13 cellular contexts compared by ENCODE assay signal in genomic region chr22:28898233-28898629, GRCh38.
"Had no signal": no experiment of that assay in that cellular context is flagged by ENCODE, and none has a peak within 500 bp of the region (broad histone marks: within the 10 kb centered on the region; RNA-seq: fewer than 3 reads in every experiment).

No MANE protein-coding gene starts in this region.

- DNase-seq: activated CD4-positive, alpha-beta T cell treated with anti-CD3 and anti-CD28 coated beads, Interleukin-2, amount 50 U/mL, for 4 hours; activated naive CD4-positive, alpha-beta T cell treated with anti-CD3 and anti-CD28 coated beads, Interleukin-2, amount 50 U/mL, for 16 hours; activated T-cell treated with anti-CD3 and anti-CD28 coated beads, Interleukin-2, amount 50 U/mL, for 1 hour; amniotic stem cell; brain microvascular endothelial cell; dermis blood vessel endothelial cell; foreskin keratinocyte; left cardiac atrium; pancreas had no signal

- H3K4me3 Mint-ChIP-seq: memory B cell had no signal

- H3K27me3 ChIP-seq: brain microvascular endothelial cell, foreskin keratinocyte, pancreas, tibial nerve had no signal

- H3K4me3 ChIP-seq: pancreas, skin epidermis, tibial nerve had no signal

- H3K27ac Mint-ChIP-seq: memory B cell had no signal

- H3K36me3 ChIP-seq: brain microvascular endothelial cell, pancreas, tibial nerve had no signal

- H3K9me3 Mint-ChIP-seq: memory B cell had no signal

- ATAC-seq: activated CD4-positive, CD25-positive, alpha-beta regulatory T cell treated with anti-CD3 and anti-CD28 coated beads, Interleukin-2, amount 50 U/mL, for 24 hours; foreskin keratinocyte; left cardiac atrium; pancreas had no signal

- H3K27ac ChIP-seq: brain microvascular endothelial cell, foreskin keratinocyte, pancreas, tibial nerve had no signal

- H3K9me3 ChIP-seq: pancreas, tibial nerve had no signal

- H3K36me3 Mint-ChIP-seq: memory B cell had no signal
